In the genomic region with DNA sequence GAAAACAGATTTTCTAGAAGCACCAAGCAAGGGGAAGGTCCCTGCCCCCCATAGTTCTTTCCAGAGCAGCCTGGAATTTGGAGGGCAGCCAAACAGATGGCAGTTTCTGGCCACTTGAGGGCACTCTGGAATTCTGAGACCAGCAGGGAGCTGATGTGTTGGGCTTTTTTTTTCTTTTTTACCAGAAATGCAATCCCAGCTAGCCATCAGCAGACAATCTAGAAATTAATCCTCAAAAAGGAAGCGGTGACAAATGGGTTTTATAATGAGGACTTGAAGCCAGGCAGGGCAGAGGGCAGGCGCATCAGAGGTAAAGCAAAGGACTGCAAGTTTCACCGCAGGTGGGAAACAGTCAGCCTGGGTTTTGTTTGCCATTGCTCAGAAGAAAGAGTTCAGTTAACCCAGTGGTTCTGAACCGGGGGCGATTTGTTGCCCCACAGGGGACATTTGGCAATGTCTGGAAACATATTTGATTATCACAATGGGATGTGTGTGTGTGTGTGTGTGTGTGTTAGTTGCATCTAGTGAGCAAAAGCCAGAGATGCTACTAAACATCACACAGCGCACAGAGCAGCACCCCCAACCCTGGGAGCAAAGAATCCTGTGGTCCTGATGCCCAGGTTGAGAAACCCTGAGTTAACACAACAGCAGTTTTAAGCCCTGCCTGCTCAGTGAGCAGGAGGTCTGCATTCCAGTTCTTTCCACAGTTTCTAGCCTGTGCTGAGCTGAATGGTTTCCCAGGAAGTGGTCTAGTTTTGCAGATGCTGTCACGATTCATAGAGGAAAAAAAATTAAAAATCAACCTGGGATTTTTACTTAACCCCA, we compare ENCODE assay signal across 1 cellular context.
TF ChIP-seq lines count a peak whose summit lies in the region.

No MANE protein-coding gene starts in this region.

TF ChIP-seq in HEK293, 187 proteins besides CTCF, POLR2A, EP300 and RAD21 (continued from another document):
- TF ChIP-seq PATZ1 (tag by site-specific recombination; IDR thresholded peaks at IDR 0.05): 0 out of 2 replicates have a peak, but pooled peaks have one; percentile 8
- no peak for TF ChIP-seq ZNF610 (tag by site-specific recombination; IDR thresholded peaks at IDR 0.05; ENCODE audit: borderline replicate concordance)
- TF ChIP-seq PRDM10 (tag by site-specific recombination; IDR thresholded peaks at IDR 0.05): peak; percentile 63
- no peak for TF ChIP-seq ZNF473 (tag by site-specific recombination; IDR thresholded peaks at IDR 0.05)
- no peak for TF ChIP-seq HOXC10 (CRISPR knock-in tag; IDR thresholded peaks at IDR 0.05)
- no peak for TF ChIP-seq OVOL3 (tag by site-specific recombination; IDR thresholded peaks at IDR 0.05)
- TF ChIP-seq YY2 (tag by site-specific recombination; IDR thresholded peaks at IDR 0.05): no peak
- TF ChIP-seq ZSCAN5A (tag by site-specific recombination; IDR thresholded peaks at IDR 0.05): no peak
- TF ChIP-seq ZNF211 (tag by site-specific recombination; IDR thresholded peaks at IDR 0.05; ENCODE audit: low read depth): no peak
- no peak for TF ChIP-seq ZNF510 (tag by site-specific recombination; IDR thresholded peaks at IDR 0.05; ENCODE audit: insufficient replicate concordance)
- no peak for TF ChIP-seq ZNF354C (tag by site-specific recombination; IDR thresholded peaks at IDR 0.05; ENCODE audit: borderline replicate concordance, low read depth)
- no peak for TF ChIP-seq ZNF791 (tag by site-specific recombination; IDR thresholded peaks at IDR 0.05)
- TF ChIP-seq GLIS1 (tag by site-specific recombination; IDR thresholded peaks at IDR 0.05): no peak; the same call in 1 of the 2 replicates
- TF ChIP-seq MEIS1 (CRISPR knock-in tag; IDR thresholded peaks at IDR 0.05; ENCODE audit: borderline replicate concordance): no peak
- peak; percentile 34 for TF ChIP-seq ZNF366 (tag by site-specific recombination; conservative IDR thresholded peaks at IDR 0.05)
- TF ChIP-seq WT1 (tag by site-specific recombination; IDR thresholded peaks at IDR 0.05): no peak
- TF ChIP-seq ZNF837 (tag by site-specific recombination; IDR thresholded peaks at IDR 0.05): no peak
- TF ChIP-seq ZSCAN30 (tag by site-specific recombination; IDR thresholded peaks at IDR 0.05): peak; percentile 33; the same call in 1 of the 2 replicates
- peak; percentile 38; the same call in 1 of the 2 replicates for TF ChIP-seq ZNF2 (tag by site-specific recombination; IDR thresholded peaks at IDR 0.05)
- TF ChIP-seq ZNF501 (tag by site-specific recombination; IDR thresholded peaks at IDR 0.05): no peak
- TF ChIP-seq, protein P1, sequence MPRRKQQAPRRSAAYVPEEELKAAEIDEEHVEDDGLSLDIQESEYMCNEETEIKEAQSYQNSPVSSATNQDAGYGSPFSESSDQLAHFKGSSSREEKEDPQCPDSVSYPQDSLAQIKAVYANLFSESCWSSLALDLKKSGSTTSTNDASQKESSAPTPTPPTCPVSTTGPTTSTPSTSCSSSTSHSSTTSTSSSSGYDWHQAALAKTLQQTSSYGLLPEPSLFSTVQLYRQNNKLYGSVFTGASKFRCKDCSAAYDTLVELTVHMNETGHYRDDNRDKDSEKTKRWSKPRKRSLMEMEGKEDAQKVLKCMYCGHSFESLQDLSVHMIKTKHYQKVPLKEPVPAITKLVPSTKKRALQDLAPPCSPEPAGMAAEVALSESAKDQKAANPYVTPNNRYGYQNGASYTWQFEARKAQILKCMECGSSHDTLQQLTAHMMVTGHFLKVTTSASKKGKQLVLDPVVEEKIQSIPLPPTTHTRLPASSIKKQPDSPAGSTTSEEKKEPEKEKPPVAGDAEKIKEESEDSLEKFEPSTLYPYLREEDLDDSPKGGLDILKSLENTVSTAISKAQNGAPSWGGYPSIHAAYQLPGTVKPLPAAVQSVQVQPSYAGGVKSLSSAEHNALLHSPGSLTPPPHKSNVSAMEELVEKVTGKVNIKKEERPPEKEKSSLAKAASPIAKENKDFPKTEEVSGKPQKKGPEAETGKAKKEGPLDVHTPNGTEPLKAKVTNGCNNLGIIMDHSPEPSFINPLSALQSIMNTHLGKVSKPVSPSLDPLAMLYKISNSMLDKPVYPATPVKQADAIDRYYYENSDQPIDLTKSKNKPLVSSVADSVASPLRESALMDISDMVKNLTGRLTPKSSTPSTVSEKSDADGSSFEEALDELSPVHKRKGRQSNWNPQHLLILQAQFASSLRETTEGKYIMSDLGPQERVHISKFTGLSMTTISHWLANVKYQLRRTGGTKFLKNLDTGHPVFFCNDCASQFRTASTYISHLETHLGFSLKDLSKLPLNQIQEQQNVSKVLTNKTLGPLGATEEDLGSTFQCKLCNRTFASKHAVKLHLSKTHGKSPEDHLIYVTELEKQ (tag by site-specific recombination; IDR thresholded peaks at IDR 0.05; ENCODE audit: borderline replicate concordance): no peak
- TF ChIP-seq GLI2 (tag by site-specific recombination; IDR thresholded peaks at IDR 0.05; ENCODE audit: borderline replicate concordance, low read depth): no peak
- TF ChIP-seq ZNF394 (tag by site-specific recombination; IDR thresholded peaks at IDR 0.05; ENCODE audit: borderline replicate concordance): no peak
- no peak for TF ChIP-seq ZFP41 (tag by site-specific recombination; IDR thresholded peaks at IDR 0.05; ENCODE audit: borderline replicate concordance)
- TF ChIP-seq ZNF596 (tag by site-specific recombination; IDR thresholded peaks at IDR 0.05): no peak
- TF ChIP-seq ZNF175 (tag by site-specific recombination; IDR thresholded peaks at IDR 0.05): no peak
- 0 out of 2 replicates have a peak, but pooled peaks have one; percentile 24 for TF ChIP-seq ZFP37 (tag by site-specific recombination; IDR thresholded peaks at IDR 0.05)
- peak; percentile 69 for TF ChIP-seq ZNF660 (tag by site-specific recombination; IDR thresholded peaks at IDR 0.05)
- no peak for TF ChIP-seq REPIN1 (tag by site-specific recombination; IDR thresholded peaks at IDR 0.05; ENCODE audit: low read depth)
- TF ChIP-seq GLIS2 (tag by site-specific recombination; IDR thresholded peaks at IDR 0.05): no peak
- no peak for TF ChIP-seq ZNF416 (tag by site-specific recombination; IDR thresholded peaks at IDR 0.05)
- TF ChIP-seq, protein P2, sequence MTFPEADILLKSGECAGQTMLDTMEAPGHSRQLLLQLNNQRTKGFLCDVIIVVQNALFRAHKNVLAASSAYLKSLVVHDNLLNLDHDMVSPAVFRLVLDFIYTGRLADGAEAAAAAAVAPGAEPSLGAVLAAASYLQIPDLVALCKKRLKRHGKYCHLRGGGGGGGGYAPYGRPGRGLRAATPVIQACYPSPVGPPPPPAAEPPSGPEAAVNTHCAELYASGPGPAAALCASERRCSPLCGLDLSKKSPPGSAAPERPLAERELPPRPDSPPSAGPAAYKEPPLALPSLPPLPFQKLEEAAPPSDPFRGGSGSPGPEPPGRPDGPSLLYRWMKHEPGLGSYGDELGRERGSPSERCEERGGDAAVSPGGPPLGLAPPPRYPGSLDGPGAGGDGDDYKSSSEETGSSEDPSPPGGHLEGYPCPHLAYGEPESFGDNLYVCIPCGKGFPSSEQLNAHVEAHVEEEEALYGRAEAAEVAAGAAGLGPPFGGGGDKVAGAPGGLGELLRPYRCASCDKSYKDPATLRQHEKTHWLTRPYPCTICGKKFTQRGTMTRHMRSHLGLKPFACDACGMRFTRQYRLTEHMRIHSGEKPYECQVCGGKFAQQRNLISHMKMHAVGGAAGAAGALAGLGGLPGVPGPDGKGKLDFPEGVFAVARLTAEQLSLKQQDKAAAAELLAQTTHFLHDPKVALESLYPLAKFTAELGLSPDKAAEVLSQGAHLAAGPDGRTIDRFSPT (tag by site-specific recombination; IDR thresholded peaks at IDR 0.05): no peak
